6 cellular contexts compared by ENCODE assay signal in genomic region chr12:102748704-102749103, GRCh38.
"Had no signal": no experiment of that assay in that cellular context is flagged by ENCODE, and none has a peak within 500 bp of the region (broad histone marks: within the 10 kb centered on the region; RNA-seq: fewer than 3 reads in every experiment).

No MANE protein-coding gene starts in this region.

- FAIRE-seq: G401.6, GM12892, GM18507, GM19239 had no signal

- DNase-seq: GDM1, GF-D8 had no signal
